ENCODE assay signal across 8 cellular contexts in genomic region chr17:27544350-27545131, GRCh38.
DNase-seq lines count a peak whose midpoint lies in the region; ATAC-seq and FAIRE-seq lines count a peak whose summit lies in the region.

No MANE protein-coding gene starts in this region.

- H3K9me3 Mint-ChIP-seq in activated naive CD4-positive, alpha-beta T cell treated with anti-CD3 and anti-CD28 coated beads, Interleukin-2, amount 50 U/mL, for 24 hours: no peaks in the 10 kb centered on the region

- ATAC-seq in GM18508 (IDR thresholded peaks at IDR 0.05; ENCODE audit: insufficient read depth, unreplicated experiment) (peak; percentile 68), HG02623 (IDR thresholded peaks at IDR 0.05; ENCODE audit: unreplicated experiment) (peak; percentile 83)

- H3K4me3 Mint-ChIP-seq in activated naive CD4-positive, alpha-beta T cell treated with anti-CD3 and anti-CD28 coated beads, Interleukin-2, amount 50 U/mL, for 24 hours: peak overlapping the region; percentile 38

- peaks cover 48% of the 10 kb centered on the region for H3K4me1 Mint-ChIP-seq in activated naive CD4-positive, alpha-beta T cell treated with anti-CD3 and anti-CD28 coated beads, Interleukin-2, amount 50 U/mL, for 24 hours

- no peaks in the 10 kb centered on the region for H3K27me3 Mint-ChIP-seq in activated naive CD4-positive, alpha-beta T cell treated with anti-CD3 and anti-CD28 coated beads, Interleukin-2, amount 50 U/mL, for 24 hours

- no peaks in the 10 kb centered on the region for H3K36me3 Mint-ChIP-seq in activated naive CD4-positive, alpha-beta T cell treated with anti-CD3 and anti-CD28 coated beads, Interleukin-2, amount 50 U/mL, for 24 hours

- peak overlapping the region; percentile 79 for H3K27ac Mint-ChIP-seq in activated naive CD4-positive, alpha-beta T cell treated with anti-CD3 and anti-CD28 coated beads, Interleukin-2, amount 50 U/mL, for 24 hours

- peak; percentile 85 to 88 for DNase-seq in NCI-H526 (lab: John Stamatoyannopoulos, UW)
- DNase-seq in stimulated activated CD8-positive, alpha-beta memory T cell treated with anti-CD3 and anti-CD28 coated beads, Interleukin-2, amount 100 ng/mL, for 48 hours (ENCODE audit: low read depth in 2 of 2): peak; percentile 63 to 72
- DNase-seq in DMS114 treated with DMSO at 0.1 percent for 48 hours (lab: John Stamatoyannopoulos, UW; ENCODE audit: unreplicated experiment): no peak
- DNase-seq in frontal cortex (ENCODE audit: low spot score in 2 of 2): no peak
- DNase-seq in amniotic stem cell (lab: John Stamatoyannopoulos, UW): no peak

- no peak for FAIRE-seq in frontal cortex (lab: Jason Lieb, UNC)

Comparison
In these comparisons a context has a peak if more than half of its experiments do, and no peak if none do; other contexts are left out.
1. DNase-seq: peak in NCI-H526 (2 of 2) and stimulated activated CD8-positive, alpha-beta memory T cell treated with anti-CD3 and anti-CD28 coated beads, Interleukin-2, amount 100 ng/mL, for 48 hours (2 of 2); none in DMS114 treated with DMSO at 0.1 percent for 48 hours (single experiment), frontal cortex (0 of 2) and amniotic stem cell (single experiment).